Comparison of ENCODE assay signal across 1 cellular context in the genomic region with DNA sequence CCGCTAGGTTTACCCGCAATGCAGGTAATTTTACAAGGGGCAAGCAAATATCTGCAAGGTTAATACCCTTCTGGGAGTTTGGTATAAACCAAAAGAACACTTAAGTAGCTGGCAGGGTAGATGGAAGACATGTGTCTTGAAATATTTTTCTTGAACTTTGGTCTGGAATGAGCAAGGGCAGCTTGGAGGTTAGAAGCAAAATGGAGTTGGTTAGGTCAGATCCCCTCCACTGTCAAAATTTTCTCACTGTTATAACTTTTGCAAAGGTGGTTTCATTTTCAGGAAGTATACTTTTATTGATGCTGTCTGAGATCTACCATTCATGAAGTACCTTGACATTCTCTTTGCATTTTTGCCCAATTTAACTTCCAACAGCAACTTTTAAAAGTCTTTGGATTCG.
A peak's percentile ranks its signal among the peaks of the same experiment; 100 is the strongest.
TF ChIP-seq lines count a peak whose summit lies in the region.

No MANE protein-coding gene starts in this region.

TF ChIP-seq in K562, 482 proteins besides CTCF, POLR2A, EP300 and RAD21:
- no peak for TF ChIP-seq ELF1 (tag; IDR thresholded peaks at IDR 0.05)
- no peak for TF ChIP-seq XRCC5 (IDR thresholded peaks at IDR 0.05; ENCODE audit: low read depth, low read length)
- TF ChIP-seq BCLAF1 (IDR thresholded peaks at IDR 0.05; ENCODE audit: borderline replicate concordance in 1 of 2, control insufficient read depth in 1 of 2, low read depth in 2 of 2, low read length in 1 of 2) = no peak
- TF ChIP-seq HNRNPUL1 (IDR thresholded peaks at IDR 0.05; ENCODE audit: low read length) = no peak
- no peak for TF ChIP-seq ZNF830 (CRISPR knock-in tag; IDR thresholded peaks at IDR 0.05)
- TF ChIP-seq, protein P1, sequence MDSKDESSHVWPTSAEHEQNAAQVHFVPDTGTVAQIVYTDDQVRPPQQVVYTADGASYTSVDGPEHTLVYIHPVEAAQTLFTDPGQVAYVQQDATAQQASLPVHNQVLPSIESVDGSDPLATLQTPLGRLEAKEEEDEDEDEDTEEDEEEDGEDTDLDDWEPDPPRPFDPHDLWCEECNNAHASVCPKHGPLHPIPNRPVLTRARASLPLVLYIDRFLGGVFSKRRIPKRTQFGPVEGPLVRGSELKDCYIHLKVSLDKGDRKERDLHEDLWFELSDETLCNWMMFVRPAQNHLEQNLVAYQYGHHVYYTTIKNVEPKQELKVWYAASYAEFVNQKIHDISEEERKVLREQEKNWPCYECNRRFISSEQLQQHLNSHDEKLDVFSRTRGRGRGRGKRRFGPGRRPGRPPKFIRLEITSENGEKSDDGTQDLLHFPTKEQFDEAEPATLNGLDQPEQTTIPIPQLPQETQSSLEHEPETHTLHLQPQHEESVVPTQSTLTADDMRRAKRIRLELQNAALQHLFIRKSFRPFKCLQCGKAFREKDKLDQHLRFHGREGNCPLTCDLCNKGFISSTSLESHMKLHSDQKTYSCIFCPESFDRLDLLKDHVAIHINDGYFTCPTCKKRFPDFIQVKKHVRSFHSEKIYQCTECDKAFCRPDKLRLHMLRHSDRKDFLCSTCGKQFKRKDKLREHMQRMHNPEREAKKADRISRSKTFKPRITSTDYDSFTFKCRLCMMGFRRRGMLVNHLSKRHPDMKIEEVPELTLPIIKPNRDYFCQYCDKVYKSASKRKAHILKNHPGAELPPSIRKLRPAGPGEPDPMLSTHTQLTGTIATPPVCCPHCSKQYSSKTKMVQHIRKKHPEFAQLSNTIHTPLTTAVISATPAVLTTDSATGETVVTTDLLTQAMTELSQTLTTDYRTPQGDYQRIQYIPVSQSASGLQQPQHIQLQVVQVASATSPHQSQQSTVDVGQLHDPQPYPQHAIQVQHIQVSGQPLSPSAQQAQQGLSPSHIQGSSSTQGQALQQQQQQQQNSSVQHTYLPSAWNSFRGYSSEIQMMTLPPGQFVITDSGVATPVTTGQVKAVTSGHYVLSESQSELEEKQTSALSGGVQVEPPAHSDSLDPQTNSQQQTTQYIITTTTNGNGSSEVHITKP (IDR thresholded peaks at IDR 0.05; ENCODE audit: partially characterized antibody) = peak; percentile 55
- peak; percentile 48; the same call in 1 of the 2 replicates for TF ChIP-seq BACH1 (tag; IDR thresholded peaks at IDR 0.05)
- TF ChIP-seq RNF219 (CRISPR knock-in tag; IDR thresholded peaks at IDR 0.05) = no peak
- no peak for TF ChIP-seq XRCC4 (IDR thresholded peaks at IDR 0.05; ENCODE audit: extremely low read depth, insufficient read depth, insufficient read length)
- no peak for TF ChIP-seq ESRRA (IDR thresholded peaks at IDR 0.05; ENCODE audit: borderline replicate concordance, low read depth)
- peak; percentile 28; the same call in 1 of the 2 replicates for TF ChIP-seq ZBTB34 (CRISPR knock-in tag; IDR thresholded peaks at IDR 0.05)
- no peak for TF ChIP-seq HBP1 (CRISPR knock-in tag; IDR thresholded peaks at IDR 0.05)
- TF ChIP-seq, protein P2, sequence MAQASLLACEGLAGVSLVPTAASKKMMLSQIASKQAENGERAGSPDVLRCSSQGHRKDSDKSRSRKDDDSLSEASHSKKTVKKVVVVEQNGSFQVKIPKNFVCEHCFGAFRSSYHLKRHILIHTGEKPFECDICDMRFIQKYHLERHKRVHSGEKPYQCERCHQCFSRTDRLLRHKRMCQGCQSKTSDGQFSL (CRISPR knock-in tag; IDR thresholded peaks at IDR 0.05) = no peak
- TF ChIP-seq, protein P2 (tag; IDR thresholded peaks at IDR 0.05) = peak in 1 of 2 experiments; percentile 64; a peak in 1 of 4 replicates
- no peak for TF ChIP-seq ZNF785 (CRISPR knock-in tag; IDR thresholded peaks at IDR 0.05)
- TF ChIP-seq KLF6 (CRISPR knock-in tag; IDR thresholded peaks at IDR 0.05; ENCODE audit: borderline replicate concordance) = 0 out of 2 replicates have a peak, but pooled peaks have one; percentile 52
- peak; percentile 78 for TF ChIP-seq DMBX1 (CRISPR knock-in tag; IDR thresholded peaks at IDR 0.05; ENCODE audit: borderline replicate concordance)
- 0 out of 2 replicates have a peak, but pooled peaks have one; percentile 22 for TF ChIP-seq HDAC8 (tag; IDR thresholded peaks at IDR 0.05)
- TF ChIP-seq IRF9 (tag; IDR thresholded peaks at IDR 0.05) = peak; percentile 66; the same call in 1 of the 2 replicates
- TF ChIP-seq, protein P3, sequence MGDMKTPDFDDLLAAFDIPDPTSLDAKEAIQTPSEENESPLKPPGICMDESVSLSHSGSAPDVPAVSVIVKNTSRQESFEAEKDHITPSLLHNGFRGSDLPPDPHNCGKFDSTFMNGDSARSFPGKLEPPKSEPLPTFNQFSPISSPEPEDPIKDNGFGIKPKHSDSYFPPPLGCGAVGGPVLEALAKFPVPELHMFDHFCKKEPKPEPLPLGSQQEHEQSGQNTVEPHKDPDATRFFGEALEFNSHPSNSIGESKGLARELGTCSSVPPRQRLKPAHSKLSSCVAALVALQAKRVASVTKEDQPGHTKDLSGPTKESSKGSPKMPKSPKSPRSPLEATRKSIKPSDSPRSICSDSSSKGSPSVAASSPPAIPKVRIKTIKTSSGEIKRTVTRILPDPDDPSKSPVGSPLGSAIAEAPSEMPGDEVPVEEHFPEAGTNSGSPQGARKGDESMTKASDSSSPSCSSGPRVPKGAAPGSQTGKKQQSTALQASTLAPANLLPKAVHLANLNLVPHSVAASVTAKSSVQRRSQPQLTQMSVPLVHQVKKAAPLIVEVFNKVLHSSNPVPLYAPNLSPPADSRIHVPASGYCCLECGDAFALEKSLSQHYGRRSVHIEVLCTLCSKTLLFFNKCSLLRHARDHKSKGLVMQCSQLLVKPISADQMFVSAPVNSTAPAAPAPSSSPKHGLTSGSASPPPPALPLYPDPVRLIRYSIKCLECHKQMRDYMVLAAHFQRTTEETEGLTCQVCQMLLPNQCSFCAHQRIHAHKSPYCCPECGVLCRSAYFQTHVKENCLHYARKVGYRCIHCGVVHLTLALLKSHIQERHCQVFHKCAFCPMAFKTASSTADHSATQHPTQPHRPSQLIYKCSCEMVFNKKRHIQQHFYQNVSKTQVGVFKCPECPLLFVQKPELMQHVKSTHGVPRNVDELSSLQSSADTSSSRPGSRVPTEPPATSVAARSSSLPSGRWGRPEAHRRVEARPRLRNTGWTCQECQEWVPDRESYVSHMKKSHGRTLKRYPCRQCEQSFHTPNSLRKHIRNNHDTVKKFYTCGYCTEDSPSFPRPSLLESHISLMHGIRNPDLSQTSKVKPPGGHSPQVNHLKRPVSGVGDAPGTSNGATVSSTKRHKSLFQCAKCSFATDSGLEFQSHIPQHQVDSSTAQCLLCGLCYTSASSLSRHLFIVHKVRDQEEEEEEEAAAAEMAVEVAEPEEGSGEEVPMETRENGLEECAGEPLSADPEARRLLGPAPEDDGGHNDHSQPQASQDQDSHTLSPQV (IDR thresholded peaks at IDR 0.05) = peak; percentile 72; the same call in 1 of the 2 replicates
- TF ChIP-seq ZNF140 (CRISPR knock-in tag; IDR thresholded peaks at IDR 0.05) = no peak
- peak; percentile 61; the same call in 1 of the 2 replicates for TF ChIP-seq PTTG1 (tag; IDR thresholded peaks at IDR 0.05; ENCODE audit: low read depth)
- peak; percentile 52; the same call in 1 of the 2 replicates for TF ChIP-seq SMAD4 (CRISPR knock-in tag; conservative IDR thresholded peaks at IDR 0.05)
- TF ChIP-seq MBD2 (IDR thresholded peaks at IDR 0.05; ENCODE audit: borderline replicate concordance, low read depth) = no peak
- TF ChIP-seq NRF1 (conservative IDR thresholded peaks at IDR 0.05 in 1 of 2, IDR thresholded peaks at IDR 0.05 in 1 of 2) = no peak
- peak; percentile 41; the same call in 1 of the 2 replicates for TF ChIP-seq CXXC5 (CRISPR knock-in tag; IDR thresholded peaks at IDR 0.05)
- no peak for TF ChIP-seq RFX1 (IDR thresholded peaks at IDR 0.05)
- TF ChIP-seq PHB (CRISPR knock-in tag; IDR thresholded peaks at IDR 0.05) = no peak
- peak; percentile 49; the same call in 1 of the 2 replicates for TF ChIP-seq PTRF (tag; IDR thresholded peaks at IDR 0.05)
- TF ChIP-seq HCFC1 (IDR thresholded peaks at IDR 0.05; ENCODE audit: low read depth, low read length) = no peak
